ENCODE assay signal across 15 cellular contexts in genomic region chr15:42343596-42344232, GRCh38.
"Had no signal": no experiment of that assay in that cellular context is flagged by ENCODE, and none has a peak within 500 bp of the region (broad histone marks: within the 10 kb centered on the region; RNA-seq: fewer than 3 reads in every experiment).

No MANE protein-coding gene starts in this region.

- ATAC-seq: body of pancreas, SK-N-SH treated with all-trans-retinoic acid at 6 μM for 48 hours, T-cell had no signal

- H3K9me3 ChIP-seq: body of pancreas, tibial nerve had no signal

- H3K4me1 ChIP-seq: body of pancreas had no signal

- DNase-seq: activated B cell treated with CpG ODN at 0.5 μM for 24 hours; activated CD4-positive, alpha-beta T cell treated with anti-CD3 and anti-CD28 coated beads, Interleukin-2, amount 50 U/mL, for 1 hour; activated naive CD4-positive, alpha-beta T cell; activated naive CD8-positive, alpha-beta T cell treated with anti-CD3 and anti-CD28 coated beads for 36 hours; body of pancreas; central memory CD4-positive, alpha-beta T cell; endodermal cell; head of caudate nucleus; kidney glomerular epithelial cell; nucleus accumbens; stimulated activated CD4-positive, alpha-beta T cell treated with anti-CD3 and anti-CD28 coated beads, Interleukin-2, amount 100 ng/mL, for 24 hours; T-cell; T-helper 9 cell had no signal

- H3K27me3 ChIP-seq: body of pancreas, tibial nerve had no signal

- H3K4me3 ChIP-seq: body of pancreas, tibial nerve had no signal

- H3K27ac ChIP-seq: body of pancreas had no signal
